17 cellular contexts compared by ENCODE assay signal in genomic region chr15:75314552-75315290, GRCh38. TPM values are rescaled to one million over a fixed set of nuclear protein-coding genes. Genes with fewer than 3 reads are reported as not detected.
DNase-seq lines count a peak whose midpoint lies in the region; ATAC-seq, FAIRE-seq and TF ChIP-seq lines count a peak whose summit lies in the region.
"Had no signal": no experiment of that assay in that cellular context is flagged by ENCODE, and none has a peak within 500 bp of the region (broad histone marks: within the 10 kb centered on the region; RNA-seq: fewer than 3 reads in every experiment).

No MANE protein-coding gene starts in this region.

- H3K27ac ChIP-seq in left ventricle myocardium inferior (replicated peaks) (no peak overlapping the region), adrenal gland (peak overlapping the region in 3 of 5 donors; percentile 19 to 49 (median 44)), sigmoid colon (no peak overlapping the region)
- H3K27ac ChIP-seq in CD8-positive, alpha-beta T cell (ENCODE audit: low read depth, low read length), result no peak overlapping the region
- H3K27ac ChIP-seq: C4-2B had no signal

- no peaks in the 10 kb centered on the region for H3K36me3 Mint-ChIP-seq in CD8-positive, alpha-beta T cell

- no peaks in the 10 kb centered on the region for H3K9me3 Mint-ChIP-seq in CD8-positive, alpha-beta T cell

- H3K9me3 ChIP-seq in left ventricle myocardium inferior (replicated peaks) (no peaks in the 10 kb centered on the region), adrenal gland (replicated peaks in 1 of 3) (no peaks in the 10 kb centered on the region), sigmoid colon (no peaks in the 10 kb centered on the region)
- no peaks in the 10 kb centered on the region for H3K9me3 ChIP-seq in CD8-positive, alpha-beta T cell (ENCODE audit: low read length)
- H3K9me3 ChIP-seq: BE2C had no signal

- DNase-seq in cardiac septum (ENCODE audit: low spot score), result peak; percentile 10
- DNase-seq in left ventricle myocardium inferior, result no peak
- DNase-seq in adrenal gland, result peak; percentile 57 to 89 (median 84)
- DNase-seq in sigmoid colon, result peak; percentile 25
- no peak for DNase-seq in glomerular visceral epithelial cell (ENCODE audit: extremely low spot score)
- DNase-seq in CD8-positive, alpha-beta T cell, result no peak
- DNase-seq in HTR-8/SVneo (ENCODE audit: insufficient read length, low spot score), result no peak
- DNase-seq: ACHN, BE2C, HCEC 1CT, IMR-90, KG1 had no signal

- no peaks in the 10 kb centered on the region for H3K27me3 Mint-ChIP-seq in CD8-positive, alpha-beta T cell (ENCODE audit: low read depth)

- no peak overlapping the region for H3K27ac Mint-ChIP-seq in CD8-positive, alpha-beta T cell

- H3K4me1 Mint-ChIP-seq in CD8-positive, alpha-beta T cell (ENCODE audit: low read depth), result no peaks in the 10 kb centered on the region

- TF ChIP-seq POLR2A in adrenal gland (IDR thresholded peaks at IDR 0.05) (no peak), sigmoid colon (IDR thresholded peaks at IDR 0.05) (no peak)

- 42 to 71% (median 56%) methylated on average over 5 of the region's 5 CpGs for WGBS in adrenal gland, 4 donors
- WGBS in sigmoid colon, 2 donors, result 86 to 90% methylated on average over 5 of the region's 5 CpGs

- no peaks in the 10 kb centered on the region for H3K36me3 ChIP-seq in left ventricle myocardium inferior
- H3K36me3 ChIP-seq in adrenal gland (replicated peaks in 1 of 2), result no peaks in the 10 kb centered on the region
- no peaks in the 10 kb centered on the region for H3K36me3 ChIP-seq in sigmoid colon
- no peaks in the 10 kb centered on the region for H3K36me3 ChIP-seq in CD8-positive, alpha-beta T cell (ENCODE audit: insufficient read depth, low read length)
- H3K36me3 ChIP-seq: BE2C had no signal

- H3K4me1 ChIP-seq in left ventricle myocardium inferior (no peaks in the 10 kb centered on the region), adrenal gland (replicated peaks in 1 of 2) (no peaks in the 10 kb centered on the region), sigmoid colon (no peaks in the 10 kb centered on the region)
- no peaks in the 10 kb centered on the region for H3K4me1 ChIP-seq in CD8-positive, alpha-beta T cell (ENCODE audit: insufficient read depth, low read length)
- H3K4me1 ChIP-seq: BE2C had no signal

- TF ChIP-seq CTCF in left ventricle myocardium inferior (IDR thresholded peaks at IDR 0.05; ENCODE audit: borderline replicate concordance), result no peak
- TF ChIP-seq CTCF in adrenal gland (IDR thresholded peaks at IDR 0.05), result no peak
- no peak for TF ChIP-seq CTCF in sigmoid colon (IDR thresholded peaks at IDR 0.05)
- no peak for TF ChIP-seq CTCF in CD8-positive, alpha-beta T cell (IDR thresholded peaks at IDR 0.05)

- POLR2A ChIA-PET in CD8-positive, alpha-beta T cell (lab: Charles Lee), result no interaction called here

- FAIRE-seq in HTR-8/SVneo (lab: Jason Lieb, UNC), result no peak
- FAIRE-seq: GM18507 had no signal

- ATAC-seq in CD8-positive, alpha-beta T cell, result no peak

- intact Hi-C loops in cardiac septum (cut with DNase I), result no loop called here
- intact Hi-C loops in left ventricle myocardium inferior (cut with micrococcal nuclease), result no loop called here
- intact Hi-C loops in adrenal gland (cut with DNase I), result no loop called here
- intact Hi-C loops in sigmoid colon (cut with DNase I), result no loop called here
- intact Hi-C loops in CD8-positive, alpha-beta T cell (cut with DNase I, micrococcal nuclease), result loop anchor here in 1 of 2 experiments (5.0 kb wide), 1 partner anchor 87 kb away; no protein-coding TSS in a partner anchor

- TF ChIP-seq EP300 in sigmoid colon (IDR thresholded peaks at IDR 0.05), result no peak

- CTCF ChIA-PET in CD8-positive, alpha-beta T cell (lab: Charles Lee), result no interaction called here

- no peak overlapping the region for H3K4me3 Mint-ChIP-seq in CD8-positive, alpha-beta T cell

- H3K4me3 ChIP-seq in left ventricle myocardium inferior (no peak overlapping the region), adrenal gland (no peak overlapping the region), sigmoid colon (no peak overlapping the region)
- no peak overlapping the region for H3K4me3 ChIP-seq in CD8-positive, alpha-beta T cell (ENCODE audit: low read depth, low read length)

- H3K27me3 ChIP-seq in left ventricle myocardium inferior (ENCODE audit: low read depth) (peaks cover 15% of the 10 kb centered on the region), adrenal gland (no peaks in the 10 kb centered on the region), sigmoid colon (no peaks in the 10 kb centered on the region)
- H3K27me3 ChIP-seq in CD8-positive, alpha-beta T cell (ENCODE audit: insufficient read depth, low read length), result no peaks in the 10 kb centered on the region
- H3K27me3 ChIP-seq: BE2C had no signal

RNA-seq across cellular contexts. Expression of gene COMMD4, which starts 21.1 kb away (rescaled TPM):
- total RNA-seq in cardiac septum (35.5 TPM), left ventricle myocardium inferior (36.4 TPM), adrenal gland (100 to 1,000 TPM in 5 of 8 donors, 10 to 100 TPM in 3; 91.1 to 153 (median 124) TPM), sigmoid colon (10 to 100 TPM; 37.8 to 54.3 (median 49.3) TPM)
- polyA plus RNA-seq in adrenal gland (100 to 1,000 TPM in 2 of 3 donors, 10 to 100 TPM in 1; 35.9 to 254 (median 210) TPM), sigmoid colon (100 to 1,000 TPM in 1 of 3 donors, 10 to 100 TPM in 2; 87.9 to 115 (median 98.5) TPM)
- 10 to 100 TPM; 10.1 to 10.2 TPM for total RNA-seq in CD8-positive, alpha-beta T cell

RNA-seq across cellular contexts. Expression of gene GOLGA6D, which starts 32.1 kb away (rescaled TPM):
- not detected for total RNA-seq in cardiac septum
- not detected for total RNA-seq in left ventricle myocardium inferior
- under 1 TPM in 1 of 8 donors, not detected in 7; 0.08 TPM for total RNA-seq in adrenal gland
- polyA plus RNA-seq in adrenal gland, result under 1 TPM in 1 of 3 donors, not detected in 2; 0.15 TPM
- not detected for total RNA-seq in sigmoid colon
- polyA plus RNA-seq in sigmoid colon, result not detected
- total RNA-seq in CD8-positive, alpha-beta T cell, result under 1 TPM in 1 of 2 experiments, not detected in 1; 0.14 TPM
- total RNA-seq: A172, Daoy, H4, IMR-90 had no signal
- polyA plus RNA-seq: IMR-90 had no signal

RNA-seq across cellular contexts. Expression of gene NEIL1, which starts 32.1 kb away (rescaled TPM):
- total RNA-seq in cardiac septum, result 10.9 TPM
- total RNA-seq in left ventricle myocardium inferior, result 8.2 TPM
- 100 to 1,000 TPM in 2 of 8 donors, 10 to 100 TPM in 6; 16.7 to 123 (median 61.2) TPM for total RNA-seq in adrenal gland
- 100 to 1,000 TPM in 2 of 3 donors, 1 to 10 TPM in 1; 6.3 to 208 (median 142) TPM for polyA plus RNA-seq in adrenal gland
- 10 to 100 TPM; 17.5 to 51.5 (median 34.9) TPM for total RNA-seq in sigmoid colon
- 10 to 100 TPM in 1 of 3 donors, 1 to 10 TPM in 2; 5.4 to 31.1 (median 6.5) TPM for polyA plus RNA-seq in sigmoid colon
- 10 to 100 TPM; 27.1 to 29.5 TPM for total RNA-seq in CD8-positive, alpha-beta T cell
- total RNA-seq: Daoy had no signal

RNA-seq across cellular contexts. Expression of gene MAN2C1, which starts 53.7 kb away (rescaled TPM):
- total RNA-seq in cardiac septum (153 TPM), left ventricle myocardium inferior (114 TPM), adrenal gland (100 to 1,000 TPM; 118 to 353 (median 251) TPM), sigmoid colon (100 to 1,000 TPM in 3 of 4 donors, 10 to 100 TPM in 1; 94.2 to 221 (median 132) TPM)
- polyA plus RNA-seq in adrenal gland (1,000 to 10,000 TPM in 1 of 3 donors, 100 to 1,000 TPM in 1, 10 to 100 TPM in 1; 46.8 to 1,091 (median 874) TPM), sigmoid colon (100 to 1,000 TPM in 1 of 3 donors, 10 to 100 TPM in 2; 18.0 to 146 (median 22.0) TPM)
- 100 to 1,000 TPM; 342 to 373 TPM for total RNA-seq in CD8-positive, alpha-beta T cell

RNA-seq across cellular contexts. Expression of gene GOLGA6C, which starts 56.6 kb away (rescaled TPM):
- total RNA-seq in cardiac septum (not detected), left ventricle myocardium inferior (not detected), adrenal gland (not detected), sigmoid colon (under 1 TPM in 1 of 4 donors, not detected in 3; 0.33 TPM)
- polyA plus RNA-seq in adrenal gland (not detected), sigmoid colon (not detected)
- not detected for total RNA-seq in CD8-positive, alpha-beta T cell
- total RNA-seq: A172, H4, IMR-90 had no signal
- polyA plus RNA-seq: IMR-90 had no signal

Comparison
In these comparisons a context has a peak if more than half of its experiments do, and no peak if none do; other contexts are left out.
1. DNase-seq: peak in cardiac septum (single experiment), adrenal gland (7 of 7) and sigmoid colon (single experiment); none in left ventricle myocardium inferior (single experiment), glomerular visceral epithelial cell (single experiment), CD8-positive, alpha-beta T cell (0 of 7) and HTR-8/SVneo (single experiment).
2. H3K27ac ChIP-seq: peak in adrenal gland (3 of 5); none in left ventricle myocardium inferior (single experiment), sigmoid colon (0 of 4) and CD8-positive, alpha-beta T cell (single experiment).